In genomic region chr6:80010296-80010695, GRCh38 we compare ENCODE assay signal across 17 cellular contexts.
"Had no signal": no experiment of that assay in that cellular context is flagged by ENCODE, and none has a peak within 500 bp of the region (broad histone marks: within the 10 kb centered on the region; RNA-seq: fewer than 3 reads in every experiment).

No MANE protein-coding gene starts in this region.

- H3K27me3 Mint-ChIP-seq: activated CD4-positive, alpha-beta memory T cell treated with anti-CD3 and anti-CD28 coated beads for 36 hours; activated naive CD8-positive, alpha-beta T cell treated with anti-CD3 and anti-CD28 coated beads, Interleukin-2, amount 10 ng/mL, durations not matched to agents 7 days and 5 days; activated T-helper 17 cell treated with anti-CD3 and anti-CD28 coated beads, Interleukin-2, amount 50 U/mL, for 72 hours; effector memory CD8-positive, alpha-beta T cell had no signal

- H3K4me3 Mint-ChIP-seq: activated CD4-positive, alpha-beta memory T cell treated with anti-CD3 and anti-CD28 coated beads for 36 hours; activated naive CD8-positive, alpha-beta T cell treated with anti-CD3 and anti-CD28 coated beads, Interleukin-2, amount 10 ng/mL, durations not matched to agents 7 days and 5 days; activated T-helper 17 cell treated with anti-CD3 and anti-CD28 coated beads, Interleukin-2, amount 50 U/mL, for 72 hours; effector memory CD8-positive, alpha-beta T cell; naive thymus-derived CD8-positive, alpha-beta T cell had no signal

- H3K4me3 ChIP-seq: lower lobe of right lung, pancreas, right lobe of liver, stomach, vagina had no signal

- H3K4me1 ChIP-seq: lower lobe of right lung, pancreas, right lobe of liver had no signal

- H3K27ac ChIP-seq: lower lobe of right lung, pancreas, right lobe of liver, stomach, vagina had no signal

- H3K27ac Mint-ChIP-seq: activated CD4-positive, alpha-beta memory T cell treated with anti-CD3 and anti-CD28 coated beads for 36 hours; activated naive CD8-positive, alpha-beta T cell treated with anti-CD3 and anti-CD28 coated beads, Interleukin-2, amount 10 ng/mL, durations not matched to agents 7 days and 5 days; activated T-helper 17 cell treated with anti-CD3 and anti-CD28 coated beads, Interleukin-2, amount 50 U/mL, for 72 hours; effector memory CD8-positive, alpha-beta T cell; naive thymus-derived CD8-positive, alpha-beta T cell had no signal

- DNase-seq: activated CD4-positive, alpha-beta memory T cell treated with anti-CD3 and anti-CD28 coated beads for 36 hours; activated naive CD4-positive, alpha-beta T cell treated with Interleukin-2 at 50 U/mL for 16 hours; activated naive CD8-positive, alpha-beta T cell treated with anti-CD3 and anti-CD28 coated beads, Interleukin-2, amount 10 ng/mL, durations not matched to agents 7 days and 5 days; activated T-cell treated with anti-CD3 and anti-CD28 coated beads for 4 hours; amygdala; effector memory CD8-positive, alpha-beta T cell; lower lobe of right lung; naive thymus-derived CD8-positive, alpha-beta T cell; pancreas; right lobe of liver; small intestine; stimulated activated CD4-positive, alpha-beta T cell treated with anti-CD3 and anti-CD28 coated beads, Interleukin-15, amount 100 ng/mL, for 24 hours; stimulated activated CD4-positive, alpha-beta T cell treated with anti-CD3 and anti-CD28 coated beads, Interleukin-2, amount 100 ng/mL, for 48 hours; stomach; trophoblast cell had no signal

- H3K4me1 Mint-ChIP-seq: activated T-helper 17 cell treated with anti-CD3 and anti-CD28 coated beads, Interleukin-2, amount 50 U/mL, for 72 hours had no signal

- H3K36me3 ChIP-seq: lower lobe of right lung, pancreas, right lobe of liver, stomach, vagina had no signal

- H3K36me3 Mint-ChIP-seq: naive thymus-derived CD8-positive, alpha-beta T cell had no signal

- ATAC-seq: activated T-helper 17 cell treated with anti-CD3 and anti-CD28 coated beads, Interleukin-2, amount 50 U/mL, for 72 hours; effector memory CD8-positive, alpha-beta T cell; lower lobe of right lung; naive thymus-derived CD8-positive, alpha-beta T cell; pancreas; right lobe of liver had no signal

- H3K27me3 ChIP-seq: right lobe of liver, stomach, vagina had no signal

- H3K9me3 Mint-ChIP-seq: activated CD4-positive, alpha-beta memory T cell treated with anti-CD3 and anti-CD28 coated beads for 36 hours; activated naive CD8-positive, alpha-beta T cell treated with anti-CD3 and anti-CD28 coated beads, Interleukin-2, amount 10 ng/mL, durations not matched to agents 7 days and 5 days; activated T-helper 17 cell treated with anti-CD3 and anti-CD28 coated beads, Interleukin-2, amount 50 U/mL, for 72 hours; effector memory CD8-positive, alpha-beta T cell; naive thymus-derived CD8-positive, alpha-beta T cell had no signal

- H3K9me3 ChIP-seq: lower lobe of right lung, pancreas, right lobe of liver, stomach, vagina had no signal
